In the genomic region with DNA sequence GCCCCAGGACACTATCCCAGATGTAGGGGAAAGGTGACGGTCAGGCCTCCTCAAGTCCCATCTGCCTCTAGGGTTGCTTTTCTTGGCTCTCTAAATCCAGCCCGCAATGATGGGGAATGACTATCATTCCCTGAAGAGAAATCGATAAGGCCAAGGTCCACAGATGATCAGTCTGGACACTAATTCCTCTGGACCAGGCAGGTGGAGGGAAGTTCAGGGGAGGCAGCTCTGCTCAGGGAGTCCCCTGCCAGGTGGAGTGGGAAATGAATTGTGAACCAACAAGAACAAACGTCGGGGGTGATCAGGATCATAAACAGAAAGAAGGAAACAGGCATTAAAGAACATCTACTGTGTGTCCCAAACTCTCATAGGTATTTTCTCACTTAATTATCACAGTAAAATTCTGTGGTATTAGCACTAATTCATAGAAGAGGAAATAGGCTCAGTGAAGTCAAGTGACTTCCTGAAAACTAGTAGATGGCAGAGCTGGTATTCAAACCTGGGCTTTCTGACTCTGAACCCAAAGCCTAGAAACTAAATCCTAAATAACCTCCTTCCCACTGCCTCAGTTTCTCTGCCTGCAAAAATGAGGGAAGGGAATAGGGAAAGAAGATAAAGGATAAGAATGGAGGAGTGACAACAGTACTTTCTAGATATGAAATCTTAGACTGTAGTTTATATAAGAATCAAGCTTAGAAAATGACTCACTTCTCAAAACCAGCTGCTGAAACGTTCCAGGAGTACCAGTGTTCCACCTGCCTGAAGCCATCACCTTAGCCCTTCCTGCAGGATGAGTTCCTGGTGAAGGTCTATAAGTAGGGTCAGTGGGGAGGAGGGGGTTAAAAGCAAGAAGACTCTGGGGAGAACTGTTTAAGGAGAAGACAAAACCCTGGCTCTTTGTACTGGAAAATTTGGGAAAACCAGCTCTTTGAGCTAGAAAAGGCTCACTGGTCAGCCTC, we compare ENCODE assay signal across 1 cellular context.
TF ChIP-seq lines count a peak whose summit lies in the region.

No MANE protein-coding gene starts in this region.

TF ChIP-seq in GM23338, 12 proteins besides CTCF, POLR2A, EP300 and RAD21 (continued from another document):
- TF ChIP-seq, protein P1, sequence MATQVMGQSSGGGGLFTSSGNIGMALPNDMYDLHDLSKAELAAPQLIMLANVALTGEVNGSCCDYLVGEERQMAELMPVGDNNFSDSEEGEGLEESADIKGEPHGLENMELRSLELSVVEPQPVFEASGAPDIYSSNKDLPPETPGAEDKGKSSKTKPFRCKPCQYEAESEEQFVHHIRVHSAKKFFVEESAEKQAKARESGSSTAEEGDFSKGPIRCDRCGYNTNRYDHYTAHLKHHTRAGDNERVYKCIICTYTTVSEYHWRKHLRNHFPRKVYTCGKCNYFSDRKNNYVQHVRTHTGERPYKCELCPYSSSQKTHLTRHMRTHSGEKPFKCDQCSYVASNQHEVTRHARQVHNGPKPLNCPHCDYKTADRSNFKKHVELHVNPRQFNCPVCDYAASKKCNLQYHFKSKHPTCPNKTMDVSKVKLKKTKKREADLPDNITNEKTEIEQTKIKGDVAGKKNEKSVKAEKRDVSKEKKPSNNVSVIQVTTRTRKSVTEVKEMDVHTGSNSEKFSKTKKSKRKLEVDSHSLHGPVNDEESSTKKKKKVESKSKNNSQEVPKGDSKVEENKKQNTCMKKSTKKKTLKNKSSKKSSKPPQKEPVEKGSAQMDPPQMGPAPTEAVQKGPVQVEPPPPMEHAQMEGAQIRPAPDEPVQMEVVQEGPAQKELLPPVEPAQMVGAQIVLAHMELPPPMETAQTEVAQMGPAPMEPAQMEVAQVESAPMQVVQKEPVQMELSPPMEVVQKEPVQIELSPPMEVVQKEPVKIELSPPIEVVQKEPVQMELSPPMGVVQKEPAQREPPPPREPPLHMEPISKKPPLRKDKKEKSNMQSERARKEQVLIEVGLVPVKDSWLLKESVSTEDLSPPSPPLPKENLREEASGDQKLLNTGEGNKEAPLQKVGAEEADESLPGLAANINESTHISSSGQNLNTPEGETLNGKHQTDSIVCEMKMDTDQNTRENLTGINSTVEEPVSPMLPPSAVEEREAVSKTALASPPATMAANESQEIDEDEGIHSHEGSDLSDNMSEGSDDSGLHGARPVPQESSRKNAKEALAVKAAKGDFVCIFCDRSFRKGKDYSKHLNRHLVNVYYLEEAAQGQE (IDR thresholded peaks at IDR 0.05; ENCODE audit: unreplicated experiment): no peak
- TF ChIP-seq JUNB (IDR thresholded peaks at IDR 0.05; ENCODE audit: unreplicated experiment): no peak
- TF ChIP-seq EZH2 (IDR thresholded peaks at IDR 0.05; ENCODE audit: low read depth, unreplicated experiment): no peak
- TF ChIP-seq, protein P2, sequence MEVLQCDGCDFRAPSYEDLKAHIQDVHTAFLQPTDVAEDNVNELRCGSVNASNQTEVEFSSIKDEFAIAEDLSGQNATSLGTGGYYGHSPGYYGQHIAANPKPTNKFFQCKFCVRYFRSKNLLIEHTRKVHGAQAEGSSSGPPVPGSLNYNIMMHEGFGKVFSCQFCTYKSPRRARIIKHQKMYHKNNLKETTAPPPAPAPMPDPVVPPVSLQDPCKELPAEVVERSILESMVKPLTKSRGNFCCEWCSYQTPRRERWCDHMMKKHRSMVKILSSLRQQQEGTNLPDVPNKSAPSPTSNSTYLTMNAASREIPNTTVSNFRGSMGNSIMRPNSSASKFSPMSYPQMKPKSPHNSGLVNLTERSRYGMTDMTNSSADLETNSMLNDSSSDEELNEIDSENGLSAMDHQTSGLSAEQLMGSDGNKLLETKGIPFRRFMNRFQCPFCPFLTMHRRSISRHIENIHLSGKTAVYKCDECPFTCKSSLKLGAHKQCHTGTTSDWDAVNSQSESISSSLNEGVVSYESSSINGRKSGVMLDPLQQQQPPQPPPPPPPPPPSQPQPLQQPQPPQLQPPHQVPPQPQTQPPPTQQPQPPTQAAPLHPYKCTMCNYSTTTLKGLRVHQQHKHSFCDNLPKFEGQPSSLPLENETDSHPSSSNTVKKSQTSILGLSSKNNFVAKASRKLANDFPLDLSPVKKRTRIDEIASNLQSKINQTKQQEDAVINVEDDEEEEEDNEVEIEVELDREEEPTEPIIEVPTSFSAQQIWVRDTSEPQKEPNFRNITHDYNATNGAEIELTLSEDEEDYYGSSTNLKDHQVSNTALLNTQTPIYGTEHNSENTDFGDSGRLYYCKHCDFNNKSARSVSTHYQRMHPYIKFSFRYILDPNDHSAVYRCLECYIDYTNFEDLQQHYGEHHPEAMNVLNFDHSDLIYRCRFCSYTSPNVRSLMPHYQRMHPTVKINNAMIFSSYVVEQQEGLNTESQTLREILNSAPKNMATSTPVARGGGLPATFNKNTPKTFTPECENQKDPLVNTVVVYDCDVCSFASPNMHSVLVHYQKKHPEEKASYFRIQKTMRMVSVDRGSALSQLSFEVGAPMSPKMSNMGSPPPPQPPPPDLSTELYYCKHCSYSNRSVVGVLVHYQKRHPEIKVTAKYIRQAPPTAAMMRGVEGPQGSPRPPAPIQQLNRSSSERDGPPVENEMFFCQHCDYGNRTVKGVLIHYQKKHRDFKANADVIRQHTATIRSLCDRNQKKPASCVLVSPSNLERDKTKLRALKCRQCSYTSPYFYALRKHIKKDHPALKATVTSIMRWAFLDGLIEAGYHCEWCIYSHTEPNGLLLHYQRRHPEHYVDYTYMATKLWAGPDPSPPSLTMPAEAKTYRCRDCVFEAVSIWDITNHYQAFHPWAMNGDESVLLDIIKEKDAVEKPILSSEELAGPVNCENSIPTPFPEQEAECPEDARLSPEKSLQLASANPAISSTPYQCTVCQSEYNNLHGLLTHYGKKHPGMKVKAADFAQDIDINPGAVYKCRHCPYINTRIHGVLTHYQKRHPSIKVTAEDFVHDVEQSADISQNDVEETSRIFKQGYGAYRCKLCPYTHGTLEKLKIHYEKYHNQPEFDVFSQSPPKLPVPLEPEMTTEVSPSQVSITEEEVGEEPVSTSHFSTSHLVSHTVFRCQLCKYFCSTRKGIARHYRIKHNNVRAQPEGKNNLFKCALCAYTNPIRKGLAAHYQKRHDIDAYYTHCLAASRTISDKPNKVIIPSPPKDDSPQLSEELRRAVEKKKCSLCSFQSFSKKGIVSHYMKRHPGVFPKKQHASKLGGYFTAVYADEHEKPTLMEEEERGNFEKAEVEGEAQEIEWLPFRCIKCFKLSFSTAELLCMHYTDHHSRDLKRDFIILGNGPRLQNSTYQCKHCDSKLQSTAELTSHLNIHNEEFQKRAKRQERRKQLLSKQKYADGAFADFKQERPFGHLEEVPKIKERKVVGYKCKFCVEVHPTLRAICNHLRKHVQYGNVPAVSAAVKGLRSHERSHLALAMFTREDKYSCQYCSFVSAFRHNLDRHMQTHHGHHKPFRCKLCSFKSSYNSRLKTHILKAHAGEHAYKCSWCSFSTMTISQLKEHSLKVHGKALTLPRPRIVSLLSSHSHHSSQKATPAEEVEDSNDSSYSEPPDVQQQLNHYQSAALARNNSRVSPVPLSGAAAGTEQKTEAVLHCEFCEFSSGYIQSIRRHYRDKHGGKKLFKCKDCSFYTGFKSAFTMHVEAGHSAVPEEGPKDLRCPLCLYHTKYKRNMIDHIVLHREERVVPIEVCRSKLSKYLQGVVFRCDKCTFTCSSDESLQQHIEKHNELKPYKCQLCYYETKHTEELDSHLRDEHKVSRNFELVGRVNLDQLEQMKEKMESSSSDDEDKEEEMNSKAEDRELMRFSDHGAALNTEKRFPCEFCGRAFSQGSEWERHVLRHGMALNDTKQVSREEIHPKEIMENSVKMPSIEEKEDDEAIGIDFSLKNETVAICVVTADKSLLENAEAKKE (CRISPR knock-in tag; IDR thresholded peaks at IDR 0.05): no peak
- TF ChIP-seq ZNF331 (CRISPR knock-in tag; IDR thresholded peaks at IDR 0.05; ENCODE audit: low read depth): no peak
- no peak for TF ChIP-seq POLR2AphosphoS5 (IDR thresholded peaks at IDR 0.05; ENCODE audit: low read depth)
- TF ChIP-seq CREB1 (CRISPR knock-in tag; IDR thresholded peaks at IDR 0.05; ENCODE audit: low read depth): no peak
- TF ChIP-seq, protein P3, sequence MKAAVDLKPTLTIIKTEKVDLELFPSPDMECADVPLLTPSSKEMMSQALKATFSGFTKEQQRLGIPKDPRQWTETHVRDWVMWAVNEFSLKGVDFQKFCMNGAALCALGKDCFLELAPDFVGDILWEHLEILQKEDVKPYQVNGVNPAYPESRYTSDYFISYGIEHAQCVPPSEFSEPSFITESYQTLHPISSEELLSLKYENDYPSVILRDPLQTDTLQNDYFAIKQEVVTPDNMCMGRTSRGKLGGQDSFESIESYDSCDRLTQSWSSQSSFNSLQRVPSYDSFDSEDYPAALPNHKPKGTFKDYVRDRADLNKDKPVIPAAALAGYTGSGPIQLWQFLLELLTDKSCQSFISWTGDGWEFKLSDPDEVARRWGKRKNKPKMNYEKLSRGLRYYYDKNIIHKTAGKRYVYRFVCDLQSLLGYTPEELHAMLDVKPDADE (IDR thresholded peaks at IDR 0.05): no peak
- TF ChIP-seq STAT1 (IDR thresholded peaks at IDR 0.05; ENCODE audit: unreplicated experiment): no peak
